ENCODE assay signal across 7 cellular contexts in genomic region chr6:90610671-90611542, GRCh38. TPM values are rescaled to one million over a fixed set of nuclear protein-coding genes. Genes with fewer than 3 reads are reported as not detected.
DNase-seq lines count a peak whose midpoint lies in the region; ATAC-seq and TF ChIP-seq lines count a peak whose summit lies in the region.

No MANE protein-coding gene starts in this region.

- H3K36me3 Mint-ChIP-seq in GM23338 (ENCODE audit: low read depth) = no peaks in the 10 kb centered on the region
- H3K36me3 Mint-ChIP-seq in activated CD4-positive, alpha-beta memory T cell treated with anti-CD3 and anti-CD28 coated beads, Interleukin-2, amount 10 ng/mL, durations not matched to agents 7 days and 5 days (ENCODE audit: low read depth) = no peaks in the 10 kb centered on the region
- no peaks in the 10 kb centered on the region for H3K36me3 Mint-ChIP-seq in endothelial cell (ENCODE audit: low read depth, unreplicated experiment)

- peak; percentile 81 for ATAC-seq in GM23338

- H3K4me1 ChIP-seq in GM23338 (ENCODE audit: insufficient read depth) (peaks cover 37% of the 10 kb centered on the region), mesodermal cell (ENCODE audit: control insufficient read depth, insufficient read depth, low read length, poor library complexity, severe bottlenecking) (peaks cover 10% of the 10 kb centered on the region), stomach (peaks cover 0 to 21% (median 17%) of the 10 kb centered on the region in 4 donors)

- H3K27ac ChIP-seq in GM23338 (ENCODE audit: low read depth) = no peak overlapping the region
- peak overlapping the region; percentile 52 for H3K27ac ChIP-seq in mesodermal cell (ENCODE audit: low read depth, low read length, severe bottlenecking)
- H3K27ac ChIP-seq in stomach = peak overlapping the region; percentile 23 to 80 (median 66)

- H3K4me1 Mint-ChIP-seq in GM23338 = peaks cover 41% of the 10 kb centered on the region
- H3K4me1 Mint-ChIP-seq in activated CD4-positive, alpha-beta memory T cell treated with anti-CD3 and anti-CD28 coated beads, Interleukin-2, amount 10 ng/mL, durations not matched to agents 7 days and 5 days = peaks cover 12% of the 10 kb centered on the region
- peaks cover 16% of the 10 kb centered on the region for H3K4me1 Mint-ChIP-seq in endothelial cell (ENCODE audit: unreplicated experiment)

- peaks cover 9% of the 10 kb centered on the region; the same call in 1 of the 2 replicates for H3F3A ChIP-seq in GM23338 (replicated peaks; ENCODE audit: low read depth)

- H3K9me2 ChIP-seq in GM23338 (ENCODE audit: insufficient read depth) = peaks cover 5% of the 10 kb centered on the region; the same call in 1 of the 2 replicates

- H3K9me3 Mint-ChIP-seq in GM23338 = no peaks in the 10 kb centered on the region
- no peaks in the 10 kb centered on the region for H3K9me3 Mint-ChIP-seq in activated CD4-positive, alpha-beta memory T cell treated with anti-CD3 and anti-CD28 coated beads, Interleukin-2, amount 10 ng/mL, durations not matched to agents 7 days and 5 days
- no peaks in the 10 kb centered on the region for H3K9me3 Mint-ChIP-seq in endothelial cell (ENCODE audit: unreplicated experiment)

- peak overlapping the region; percentile 89 for H3K4me2 ChIP-seq in GM23338

- H3K27ac Mint-ChIP-seq in GM23338 = peak overlapping the region; percentile 67; the same call in 1 of the 2 replicates
- no peak overlapping the region for H3K27ac Mint-ChIP-seq in activated CD4-positive, alpha-beta memory T cell treated with anti-CD3 and anti-CD28 coated beads, Interleukin-2, amount 10 ng/mL, durations not matched to agents 7 days and 5 days
- H3K27ac Mint-ChIP-seq in endothelial cell (ENCODE audit: unreplicated experiment) = peak overlapping the region; percentile 58

- intact Hi-C loops in stomach (cut with DNase I; ENCODE audit: low total_unique reads) = no loop called here

- peaks cover 15% of the 10 kb centered on the region for H3K27me3 Mint-ChIP-seq in GM23338 (ENCODE audit: insufficient read depth, low read depth, poor library complexity)
- H3K27me3 Mint-ChIP-seq in activated CD4-positive, alpha-beta memory T cell treated with anti-CD3 and anti-CD28 coated beads, Interleukin-2, amount 10 ng/mL, durations not matched to agents 7 days and 5 days = peaks cover 69% of the 10 kb centered on the region
- H3K27me3 Mint-ChIP-seq in endothelial cell (ENCODE audit: unreplicated experiment) = peaks cover 2% of the 10 kb centered on the region

- TF ChIP-seq CTCF in GM12865 (IDR thresholded peaks at IDR 0.05; ENCODE audit: insufficient read depth, low read depth, low read length, missing control alignments) (no peak), GM23338 (conservative IDR thresholded peaks at IDR 0.05; ENCODE audit: low read depth in 2 of 2) (peak in 1 of 2 experiments; percentile 37; a peak in 3 of 4 replicates), endothelial cell (IDR thresholded peaks at IDR 0.05; ENCODE audit: unreplicated experiment) (no peak), stomach (IDR thresholded peaks at IDR 0.05) (no peak)

- no peaks in the 10 kb centered on the region for H4K20me1 ChIP-seq in GM23338 (replicated peaks; ENCODE audit: insufficient read depth)

- peak overlapping the region; percentile 76 for H2AFZ ChIP-seq in GM23338

- H3K4me3 ChIP-seq in GM12865 (ENCODE audit: low read depth, low read length) = peak overlapping the region; percentile 67
- peak overlapping the region; percentile 67 for H3K4me3 ChIP-seq in GM23338
- peak overlapping the region; percentile 48 for H3K4me3 ChIP-seq in mesodermal cell (ENCODE audit: extremely low read depth, insufficient read depth, low read length, poor library complexity, severe bottlenecking)
- peak overlapping the region; percentile 57 to 65 (median 61) for H3K4me3 ChIP-seq in stomach

- CTCF ChIA-PET in activated CD4-positive, alpha-beta memory T cell treated with anti-CD3 and anti-CD28 coated beads, Interleukin-2, amount 10 ng/mL, durations not matched to agents 7 days and 5 days (lab: Charles Lee) = no interaction called here

- H3K79me2 ChIP-seq in GM23338 (replicated peaks; ENCODE audit: insufficient read depth) = no peaks in the 10 kb centered on the region

- no peak for TF ChIP-seq POLR2A in stomach (IDR thresholded peaks at IDR 0.05)

- TF ChIP-seq EP300 in stomach (IDR thresholded peaks at IDR 0.05) = no peak

- peak overlapping the region; percentile 81 for H3K4me3 Mint-ChIP-seq in GM23338
- peak overlapping the region; percentile 79 for H3K4me3 Mint-ChIP-seq in activated CD4-positive, alpha-beta memory T cell treated with anti-CD3 and anti-CD28 coated beads, Interleukin-2, amount 10 ng/mL, durations not matched to agents 7 days and 5 days
- peak overlapping the region; percentile 91 for H3K4me3 Mint-ChIP-seq in endothelial cell (ENCODE audit: unreplicated experiment)

- 2% methylated on average over 45 to 59 of the region's 75 CpGs for WGBS in mesodermal cell (ENCODE audit: insufficient coverage in 2 of 2), 2 experiments
- 0 to 2% (median 2%) methylated on average over 43 to 75 of the region's 75 CpGs for WGBS in stomach, 5 donors

- no peaks in the 10 kb centered on the region for H3K36me3 ChIP-seq in GM23338 (ENCODE audit: insufficient read depth)
- no peaks in the 10 kb centered on the region for H3K36me3 ChIP-seq in mesodermal cell (ENCODE audit: control insufficient read depth, insufficient read depth, low read length)
- no peaks in the 10 kb centered on the region for H3K36me3 ChIP-seq in stomach

- DNase-seq in GM12865 (ENCODE audit: low read depth) (peak; percentile 47), GM23338 (ENCODE audit: low spot score) (peak; percentile 87), NAMALWA (ENCODE audit: low spot score) (peak; percentile 43), endothelial cell (ENCODE audit: low spot score) (peak; percentile 53), stomach (no peak)
- peak; percentile 28 for DNase-seq in activated CD4-positive, alpha-beta memory T cell treated with anti-CD3 and anti-CD28 coated beads, Interleukin-2, amount 10 ng/mL, durations not matched to agents 7 days and 5 days

- POLR2A ChIA-PET in activated CD4-positive, alpha-beta memory T cell treated with anti-CD3 and anti-CD28 coated beads, Interleukin-2, amount 10 ng/mL, durations not matched to agents 7 days and 5 days (lab: Charles Lee) = interaction anchor here (2.0 kb wide), 1 partner anchor 24 kb away, joined by 5 read pairs; the partner anchor contains the start of gene MAP3K7

- peaks cover 8% of the 10 kb centered on the region; the same call in 1 of the 2 replicates for H3K27me3 ChIP-seq in GM23338 (ENCODE audit: insufficient read depth)
- peaks cover 0 to 68% (median 24%) of the 10 kb centered on the region in 3 donors for H3K27me3 ChIP-seq in stomach

- no peaks in the 10 kb centered on the region for H3K9me3 ChIP-seq in mesodermal cell (ENCODE audit: control insufficient read depth, low read length)
- no peaks in the 10 kb centered on the region for H3K9me3 ChIP-seq in stomach

TF ChIP-seq in GM23338, 12 proteins besides CTCF, POLR2A, EP300 and RAD21:
- TF ChIP-seq POLR2AphosphoS5 (IDR thresholded peaks at IDR 0.05; ENCODE audit: low read depth) = peak; percentile 34; the same call in 1 of the 2 replicates
- TF ChIP-seq, protein P1, sequence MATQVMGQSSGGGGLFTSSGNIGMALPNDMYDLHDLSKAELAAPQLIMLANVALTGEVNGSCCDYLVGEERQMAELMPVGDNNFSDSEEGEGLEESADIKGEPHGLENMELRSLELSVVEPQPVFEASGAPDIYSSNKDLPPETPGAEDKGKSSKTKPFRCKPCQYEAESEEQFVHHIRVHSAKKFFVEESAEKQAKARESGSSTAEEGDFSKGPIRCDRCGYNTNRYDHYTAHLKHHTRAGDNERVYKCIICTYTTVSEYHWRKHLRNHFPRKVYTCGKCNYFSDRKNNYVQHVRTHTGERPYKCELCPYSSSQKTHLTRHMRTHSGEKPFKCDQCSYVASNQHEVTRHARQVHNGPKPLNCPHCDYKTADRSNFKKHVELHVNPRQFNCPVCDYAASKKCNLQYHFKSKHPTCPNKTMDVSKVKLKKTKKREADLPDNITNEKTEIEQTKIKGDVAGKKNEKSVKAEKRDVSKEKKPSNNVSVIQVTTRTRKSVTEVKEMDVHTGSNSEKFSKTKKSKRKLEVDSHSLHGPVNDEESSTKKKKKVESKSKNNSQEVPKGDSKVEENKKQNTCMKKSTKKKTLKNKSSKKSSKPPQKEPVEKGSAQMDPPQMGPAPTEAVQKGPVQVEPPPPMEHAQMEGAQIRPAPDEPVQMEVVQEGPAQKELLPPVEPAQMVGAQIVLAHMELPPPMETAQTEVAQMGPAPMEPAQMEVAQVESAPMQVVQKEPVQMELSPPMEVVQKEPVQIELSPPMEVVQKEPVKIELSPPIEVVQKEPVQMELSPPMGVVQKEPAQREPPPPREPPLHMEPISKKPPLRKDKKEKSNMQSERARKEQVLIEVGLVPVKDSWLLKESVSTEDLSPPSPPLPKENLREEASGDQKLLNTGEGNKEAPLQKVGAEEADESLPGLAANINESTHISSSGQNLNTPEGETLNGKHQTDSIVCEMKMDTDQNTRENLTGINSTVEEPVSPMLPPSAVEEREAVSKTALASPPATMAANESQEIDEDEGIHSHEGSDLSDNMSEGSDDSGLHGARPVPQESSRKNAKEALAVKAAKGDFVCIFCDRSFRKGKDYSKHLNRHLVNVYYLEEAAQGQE (IDR thresholded peaks at IDR 0.05; ENCODE audit: unreplicated experiment) = no peak

RNA-seq across cellular contexts. Expression of gene MAP3K7, which starts 24.0 kb away (rescaled TPM):
- 40.9 and 47.1 TPM in 2 replicates for total RNA-seq in GM23338 (2014; rRNA removed; shearing (Covaris generic))
- 29.6 and 33.2 TPM in 2 replicates for polyA plus RNA-seq in GM23338 (2016; fragmentation: Nextera tagmentation; extraction: Ambion mirVana)
- total RNA-seq in activated CD4-positive, alpha-beta memory T cell treated with anti-CD3 and anti-CD28 coated beads, Interleukin-2, amount 10 ng/mL, durations not matched to agents 7 days and 5 days = 10 to 100 TPM; 26.2 to 27.6 TPM
- 40.5 TPM for total RNA-seq in endothelial cell (ENCODE audit: unreplicated experiment)
- polyA plus RNA-seq in mesodermal cell (2013, experiment 1 of 2) = 44.2 TPM
- polyA plus RNA-seq in mesodermal cell (2013, experiment 2 of 2) = 42.5 TPM
- 10 to 100 TPM; 16.3 to 42.8 (median 21.0) TPM for total RNA-seq in stomach
- 10 to 100 TPM in 1 of 3 donors, 1 to 10 TPM in 2; 8.5 to 13.3 (median 9.1) TPM for polyA plus RNA-seq in stomach
